8 cellular contexts compared by ENCODE assay signal in genomic region chr19:43532571-43532961, GRCh38. TPM values are rescaled to one million over a fixed set of nuclear protein-coding genes. Genes with fewer than 3 reads are reported as not detected.
DNase-seq lines count a peak whose midpoint lies in the region; ATAC-seq, FAIRE-seq and TF ChIP-seq lines count a peak whose summit lies in the region.

No MANE protein-coding gene starts in this region.

- CTCF ChIA-PET in Caco-2 (lab: Charles Lee) = interaction anchor here (0.9 to 2.4 kb wide), 9 partner anchors 13 to 147 kb away, joined by 3 to 14 read pairs (median 9); partner anchors contain the start of genes IRGQ, PHLDB3 and ZNF576
- CTCF ChIA-PET in HepG2 (lab: Yijun Ruan, JAX; ENCODE audit: low intra/inter-chr PET ratio, low total read pairs) = no interaction called here

- H3K9me3 ChIP-seq in Caco-2 (no peaks in the 10 kb centered on the region), HepG2 (ENCODE audit: low read length) (no peaks in the 10 kb centered on the region), testis (no peaks in the 10 kb centered on the region)

- no peak for TF ChIP-seq RAD21 in HepG2 (CRISPR knock-in tag; IDR thresholded peaks at IDR 0.05)

- H3K36me3 Mint-ChIP-seq in Caco-2 (ENCODE audit: insufficient read depth, unreplicated experiment) (peaks cover 30% of the 10 kb centered on the region), brain (peaks cover 21% of the 10 kb centered on the region)

- in situ Hi-C loops in HepG2 (cut with HindIII; ENCODE audit: extremely low pct_ligation_motif_present, low pct_unique_long_range_greater_than_20kb) = no loop called here

- no peaks in the 10 kb centered on the region for H3K27me3 Mint-ChIP-seq in Caco-2 (ENCODE audit: insufficient read depth, unreplicated experiment)
- peaks cover 4% of the 10 kb centered on the region for H3K27me3 Mint-ChIP-seq in brain

- H3K4me2 ChIP-seq in HepG2 (ENCODE audit: low read depth, low read length) = peak overlapping the region; percentile 72

- H3K27ac ChIP-seq in HepG2 (ENCODE audit: extremely low read length, insufficient read depth, low read length) (no peak overlapping the region), testis (peak overlapping the region; percentile 31 to 90)

- DNase-seq in Caco-2 (peak in 1 of 2 experiments; percentile 36), NCI-H2196 treated with DMSO at 0.1 percent for 48 hours (lab: John Stamatoyannopoulos, UW; ENCODE audit: unreplicated experiment) (peak; percentile 69), HepG2 (ENCODE audit: low spot score) (no peak), testis (peak; percentile 54), NCI-H128 (lab: John Stamatoyannopoulos, UW; ENCODE audit: unreplicated experiment) (no peak), amniotic stem cell (lab: John Stamatoyannopoulos, UW) (no peak)

- H3K27me3 ChIP-seq in Caco-2 (replicated peaks; ENCODE audit: control insufficient read depth, insufficient read depth, low read length) (no peaks in the 10 kb centered on the region), HepG2 (ENCODE audit: control insufficient read depth in 1 of 2, insufficient read depth in 2 of 2, low read length in 2 of 2) (no peaks in the 10 kb centered on the region), testis (no peaks in the 10 kb centered on the region)

- TF ChIP-seq EP300 in HepG2 (IDR thresholded peaks at IDR 0.05; ENCODE audit: low read depth in 2 of 2, low read length in 2 of 2) = no peak
- TF ChIP-seq EP300 in HepG2 (CRISPR knock-in tag; IDR thresholded peaks at IDR 0.05; ENCODE audit: borderline replicate concordance) = no peak

- no peaks in the 10 kb centered on the region for H4K20me1 ChIP-seq in HepG2 (ENCODE audit: insufficient read depth, low read length)

- TF ChIP-seq POLR2A in HepG2 (IDR thresholded peaks at IDR 0.05; ENCODE audit: insufficient read depth in 1 of 2, low read depth in 2 of 2, low read length in 2 of 2) = no peak
- no peak for TF ChIP-seq POLR2A in testis (IDR thresholded peaks at IDR 0.05)

- POLR2A ChIA-PET in Caco-2 (lab: Charles Lee) (interaction anchor here (0.6 to 2.1 kb wide), 5 partner anchors 23 to 772 kb away, joined by 5 to 10 read pairs (median 8); partner anchors contain the start of genes IRGQ, PHLDB3, ZNF235 and ZNF576), HepG2 (lab: Yijun Ruan, JAX) (interaction anchor here (1.0 to 1.1 kb wide), 2 partner anchors 63 to 64 kb away, joined by 3 to 6 read pairs; partner anchors contain the start of genes IRGQ and ZNF576)

- H3K9me3 Mint-ChIP-seq in Caco-2 (ENCODE audit: unreplicated experiment) (no peaks in the 10 kb centered on the region), brain (peaks cover 0 to 6% (median 5%) of the 10 kb centered on the region in 5 experiments)

- ATAC-seq in GM21515 (IDR thresholded peaks at IDR 0.05; ENCODE audit: unreplicated experiment) (peak; percentile 10), HepG2 (no peak)

- H3K36me3 ChIP-seq in Caco-2 (ENCODE audit: control insufficient read depth, insufficient read depth, low read length) (no peaks in the 10 kb centered on the region), HepG2 (replicated peaks in 1 of 2; ENCODE audit: control insufficient read depth in 1 of 2, insufficient read depth in 2 of 2, low read length in 2 of 2) (no peaks in the 10 kb centered on the region), testis (ENCODE audit: low read depth, missing control alignments) (no peaks in the 10 kb centered on the region)

- peaks cover 6% of the 10 kb centered on the region for H3K4me1 Mint-ChIP-seq in Caco-2 (ENCODE audit: low read depth, unreplicated experiment)
- H3K4me1 Mint-ChIP-seq in brain = peaks cover 29% of the 10 kb centered on the region

- H2AFZ ChIP-seq in HepG2 (ENCODE audit: low read length) = no peak overlapping the region

- TF ChIP-seq CTCF in Caco-2 (IDR thresholded peaks at IDR 0.05; ENCODE audit: insufficient read depth in 1 of 2, low read depth in 1 of 2, low read length in 1 of 2, severe bottlenecking in 1 of 2, unreplicated experiment in 1 of 2) (no peak), brain (conservative IDR thresholded peaks at IDR 0.05) (no peak), HepG2 (CRISPR knock-in tag; IDR thresholded peaks at IDR 0.05) (no peak), testis (IDR thresholded peaks at IDR 0.05) (no peak)

- no peaks in the 10 kb centered on the region for H3K79me2 ChIP-seq in HepG2 (ENCODE audit: insufficient read depth, low read length)

- intact Hi-C loops in Caco-2 (cut with micrococcal nuclease; ENCODE audit: unreplicated experiment) = loop anchor here (2.0 to 10.0 kb wide), 2 partner anchors 28 to 122 kb away; partner anchors contain the start of gene PHLDB3
- intact Hi-C loops in HepG2 (cut with micrococcal nuclease; ENCODE audit: unreplicated experiment) = no loop called here
- intact Hi-C loops in testis (cut with DNase I; ENCODE audit: low total_unique reads) = no loop called here

- H3K4me3 Mint-ChIP-seq in Caco-2 (ENCODE audit: unreplicated experiment) = peak overlapping the region; percentile 96
- peak overlapping the region; percentile 86 to 97 (median 95) for H3K4me3 Mint-ChIP-seq in brain

- no peak for FAIRE-seq in HepG2 (lab: Jason Lieb, UNC)

- peak overlapping the region; percentile 60 for H3K4me3 ChIP-seq in Caco-2 (ENCODE audit: low read depth, low read length)
- H3K4me3 ChIP-seq in HepG2 (replicated peaks in 1 of 3; ENCODE audit: insufficient read depth in 1 of 3, low read depth in 2 of 3, low read length in 3 of 3) = peak overlapping the region in 1 of 3 experiments; percentile 62; a peak in 1 of 6 replicates
- H3K4me3 ChIP-seq in testis = peak overlapping the region; percentile 59 to 61

- no peak overlapping the region for H3K9ac ChIP-seq in HepG2 (ENCODE audit: insufficient read depth, low read depth, low read length)

- peak overlapping the region; percentile 96 for H3K27ac Mint-ChIP-seq in Caco-2 (ENCODE audit: unreplicated experiment)
- H3K27ac Mint-ChIP-seq in brain = peak overlapping the region; percentile 97 to 99 (median 99)

- 98% methylated on average over 11 of the region's 16 CpGs for WGBS in HepG2 (ENCODE audit: low lambda C conversion rate)
- WGBS in testis, 2 donors = 1 to 5% methylated on average over 11 to 16 of the region's 16 CpGs

- H3K4me1 ChIP-seq in Caco-2 (0 out of 2 replicates have a peak, but pooled peaks cover 4% of the 10 kb centered on the region), HepG2 (ENCODE audit: insufficient read depth, low read length) (peaks cover 6% of the 10 kb centered on the region; the same call in 1 of the 2 replicates), testis (peaks cover 7% of the 10 kb centered on the region)

- BruUV-seq in Caco-2 (replicated peaks; lab: Mats Ljungman, UMichigan) = no TSS peak
- BruUV-seq in HepG2 (replicated peaks; lab: Mats Ljungman, UMichigan) = no TSS peak

RNA-seq across cellular contexts. Expression of gene ZNF575, which starts 0.4 kb away (rescaled TPM):
- total RNA-seq in Caco-2 (2022) (1.00 and 1.2 TPM in 2 replicates), HepG2 (2016; rRNA removed; fragmentation: Illumina TruSeq; extraction: Trizol) (0.27 TPM in 1 of 2 replicates, not detected in the other), testis (1 to 10 TPM; 1.1 to 1.7 TPM)
- polyA plus RNA-seq in brain (ENCODE audit: insufficient read depth, low read depth, low replicate concordance) (4.1 TPM), HepG2 (2011; rRNA removed) (0.17 TPM in 2 replicates), testis (ENCODE audit: insufficient read depth, low read depth, low replicate concordance) (2.4 TPM)
- total RNA-seq in HepG2 (2016; cell fraction: cytosol; rRNA removed; fragmentation: Illumina TruSeq; extraction: Trizol; ENCODE audit: low read depth) = not detected in 2 replicates
- total RNA-seq in HepG2 (2016; cell fraction: insoluble cytoplasmic fraction; rRNA removed; fragmentation: Illumina TruSeq; extraction: Trizol) = 0.04 TPM in 1 of 2 replicates, not detected in the other
- 0.10 and 0.12 TPM in 2 replicates for total RNA-seq in HepG2 (2016; cell fraction: membrane; rRNA removed; fragmentation: Illumina TruSeq; extraction: Trizol)
- not detected in 2 replicates for total RNA-seq in HepG2 (2016; cell fraction: nucleus; rRNA removed; fragmentation: Illumina TruSeq; extraction: Trizol)
- polyA plus RNA-seq in HepG2 (2011; cell fraction: cytosol; rRNA removed) = 0.03 and 0.05 TPM in 2 replicates
- 0.19 and 0.43 TPM in 2 replicates for polyA plus RNA-seq in HepG2 (2011; cell fraction: nucleus; rRNA removed)
- 0.30 and 0.32 TPM in 2 replicates for polyA plus RNA-seq in HepG2 (2012)
- 0.27 and 0.37 TPM in 2 replicates for polyA plus RNA-seq in HepG2 (2016; cell fraction: cytosol; fragmentation: Illumina TruSeq; extraction: Trizol; ENCODE audit: low read depth)
- 0.32 and 0.36 TPM in 2 replicates for polyA plus RNA-seq in HepG2 (2016; cell fraction: insoluble cytoplasmic fraction; fragmentation: Illumina TruSeq; extraction: Trizol; ENCODE audit: low read depth)
- polyA plus RNA-seq in HepG2 (2016; cell fraction: membrane; fragmentation: Illumina TruSeq; extraction: Trizol; ENCODE audit: low read depth) = 0.44 and 0.72 TPM in 2 replicates
- polyA plus RNA-seq in HepG2 (2016; cell fraction: nucleus; fragmentation: Illumina TruSeq; extraction: Trizol; ENCODE audit: insufficient read depth, low read depth) = 0.77 TPM in 1 of 2 replicates, not detected in the other
- 0.23 and 0.32 TPM in 2 replicates for polyA minus RNA-seq in HepG2 (2011; rRNA and poly(A)+ RNA removed; ENCODE audit: low replicate concordance)
- 0.26 TPM in 1 of 2 replicates, not detected in the other for polyA minus RNA-seq in HepG2 (2011; cell fraction: cytosol; rRNA and poly(A)+ RNA removed)
- 0.52 TPM in 1 of 2 replicates, not detected in the other for polyA minus RNA-seq in HepG2 (2011; cell fraction: nucleus; rRNA and poly(A)+ RNA removed)

RNA-seq across cellular contexts. Expression of gene ETHE1, which starts 5.6 kb away (rescaled TPM):
- 39.6 and 42.5 TPM in 2 replicates for total RNA-seq in Caco-2 (2022)
- 30.1 TPM for polyA plus RNA-seq in brain (ENCODE audit: insufficient read depth, low read depth, low replicate concordance)
- total RNA-seq in HepG2 (2016; rRNA removed; fragmentation: Illumina TruSeq; extraction: Trizol) = 25.9 and 32.5 TPM in 2 replicates
- 17.2 and 20.2 TPM in 2 replicates for total RNA-seq in HepG2 (2016; cell fraction: cytosol; rRNA removed; fragmentation: Illumina TruSeq; extraction: Trizol; ENCODE audit: low read depth)
- 27.1 and 33.1 TPM in 2 replicates for total RNA-seq in HepG2 (2016; cell fraction: insoluble cytoplasmic fraction; rRNA removed; fragmentation: Illumina TruSeq; extraction: Trizol)
- 23.3 and 25.9 TPM in 2 replicates for total RNA-seq in HepG2 (2016; cell fraction: membrane; rRNA removed; fragmentation: Illumina TruSeq; extraction: Trizol)
- total RNA-seq in HepG2 (2016; cell fraction: nucleus; rRNA removed; fragmentation: Illumina TruSeq; extraction: Trizol) = 19.2 and 21.3 TPM in 2 replicates
- polyA plus RNA-seq in HepG2 (2011; rRNA removed) = 58.4 and 67.9 TPM in 2 replicates
- 53.8 and 78.5 TPM in 2 replicates for polyA plus RNA-seq in HepG2 (2011; cell fraction: cytosol; rRNA removed)
- polyA plus RNA-seq in HepG2 (2011; cell fraction: nucleus; rRNA removed) = 67.5 and 68.2 TPM in 2 replicates
- polyA plus RNA-seq in HepG2 (2012) = 22.1 and 28.3 TPM in 2 replicates
- polyA plus RNA-seq in HepG2 (2016; cell fraction: cytosol; fragmentation: Illumina TruSeq; extraction: Trizol; ENCODE audit: low read depth) = 21.9 and 22.2 TPM in 2 replicates
- polyA plus RNA-seq in HepG2 (2016; cell fraction: insoluble cytoplasmic fraction; fragmentation: Illumina TruSeq; extraction: Trizol; ENCODE audit: low read depth) = 29.8 and 29.9 TPM in 2 replicates
- 24.0 and 25.6 TPM in 2 replicates for polyA plus RNA-seq in HepG2 (2016; cell fraction: membrane; fragmentation: Illumina TruSeq; extraction: Trizol; ENCODE audit: low read depth)
- 27.5 and 29.5 TPM in 2 replicates for polyA plus RNA-seq in HepG2 (2016; cell fraction: nucleus; fragmentation: Illumina TruSeq; extraction: Trizol; ENCODE audit: insufficient read depth, low read depth)
- 60.6 and 68.2 TPM in 2 replicates for polyA minus RNA-seq in HepG2 (2011; rRNA and poly(A)+ RNA removed; ENCODE audit: low replicate concordance)
- 27.7 and 31.3 TPM in 2 replicates for polyA minus RNA-seq in HepG2 (2011; cell fraction: cytosol; rRNA and poly(A)+ RNA removed)
- 15.2 and 19.4 TPM in 2 replicates for polyA minus RNA-seq in HepG2 (2011; cell fraction: nucleus; rRNA and poly(A)+ RNA removed)
- 10 to 100 TPM; 11.2 to 11.5 TPM for total RNA-seq in testis
- polyA plus RNA-seq in testis (ENCODE audit: insufficient read depth, low read depth, low replicate concordance) = 13.1 TPM

RNA-seq across cellular contexts. Expression of gene PHLDB3, which starts 28.0 kb away (rescaled TPM):
- 33.1 and 35.7 TPM in 2 replicates for total RNA-seq in Caco-2 (2022)
- polyA plus RNA-seq in brain (ENCODE audit: insufficient read depth, low read depth, low replicate concordance) = 10.0 TPM
- total RNA-seq in HepG2 (2016; rRNA removed; fragmentation: Illumina TruSeq; extraction: Trizol) = 9.0 and 14.5 TPM in 2 replicates
- total RNA-seq in HepG2 (2016; cell fraction: cytosol; rRNA removed; fragmentation: Illumina TruSeq; extraction: Trizol; ENCODE audit: low read depth) = 2.3 and 3.9 TPM in 2 replicates
- 7.0 and 14.8 TPM in 2 replicates for total RNA-seq in HepG2 (2016; cell fraction: insoluble cytoplasmic fraction; rRNA removed; fragmentation: Illumina TruSeq; extraction: Trizol)
- total RNA-seq in HepG2 (2016; cell fraction: membrane; rRNA removed; fragmentation: Illumina TruSeq; extraction: Trizol) = 4.8 and 4.9 TPM in 2 replicates
- 14.9 and 15.3 TPM in 2 replicates for total RNA-seq in HepG2 (2016; cell fraction: nucleus; rRNA removed; fragmentation: Illumina TruSeq; extraction: Trizol)
- 11.3 and 14.2 TPM in 2 replicates for polyA plus RNA-seq in HepG2 (2011; rRNA removed)
- polyA plus RNA-seq in HepG2 (2011; cell fraction: cytosol; rRNA removed) = 7.0 and 9.5 TPM in 2 replicates
- 48.5 and 59.0 TPM in 2 replicates for polyA plus RNA-seq in HepG2 (2011; cell fraction: nucleus; rRNA removed)
- 9.8 and 10.4 TPM in 2 replicates for polyA plus RNA-seq in HepG2 (2012)
- polyA plus RNA-seq in HepG2 (2016; cell fraction: cytosol; fragmentation: Illumina TruSeq; extraction: Trizol; ENCODE audit: low read depth) = 2.9 and 3.2 TPM in 2 replicates
- polyA plus RNA-seq in HepG2 (2016; cell fraction: insoluble cytoplasmic fraction; fragmentation: Illumina TruSeq; extraction: Trizol; ENCODE audit: low read depth) = 10.2 and 10.8 TPM in 2 replicates
- polyA plus RNA-seq in HepG2 (2016; cell fraction: membrane; fragmentation: Illumina TruSeq; extraction: Trizol; ENCODE audit: low read depth) = 3.5 and 4.6 TPM in 2 replicates
- 27.3 and 35.6 TPM in 2 replicates for polyA plus RNA-seq in HepG2 (2016; cell fraction: nucleus; fragmentation: Illumina TruSeq; extraction: Trizol; ENCODE audit: insufficient read depth, low read depth)
- polyA minus RNA-seq in HepG2 (2011; rRNA and poly(A)+ RNA removed; ENCODE audit: low replicate concordance) = 4.6 and 12.1 TPM in 2 replicates
- polyA minus RNA-seq in HepG2 (2011; cell fraction: cytosol; rRNA and poly(A)+ RNA removed) = 8.2 and 9.8 TPM in 2 replicates
- 19.8 and 21.6 TPM in 2 replicates for polyA minus RNA-seq in HepG2 (2011; cell fraction: nucleus; rRNA and poly(A)+ RNA removed)
- total RNA-seq in testis = 10 to 100 TPM; 27.1 to 28.3 TPM
- 62.2 TPM for polyA plus RNA-seq in testis (ENCODE audit: insufficient read depth, low read depth, low replicate concordance)

RNA-seq across cellular contexts. Expression of gene XRCC1, which starts 42.8 kb away (rescaled TPM):
- total RNA-seq in Caco-2 (2022) = 40.7 and 44.5 TPM in 2 replicates
- 73.4 TPM for polyA plus RNA-seq in brain (ENCODE audit: insufficient read depth, low read depth, low replicate concordance)
- 21.8 and 26.3 TPM in 2 replicates for total RNA-seq in HepG2 (2016; rRNA removed; fragmentation: Illumina TruSeq; extraction: Trizol)
- total RNA-seq in HepG2 (2016; cell fraction: cytosol; rRNA removed; fragmentation: Illumina TruSeq; extraction: Trizol; ENCODE audit: low read depth) = 6.7 and 8.5 TPM in 2 replicates
- total RNA-seq in HepG2 (2016; cell fraction: insoluble cytoplasmic fraction; rRNA removed; fragmentation: Illumina TruSeq; extraction: Trizol) = 20.1 and 27.3 TPM in 2 replicates
- total RNA-seq in HepG2 (2016; cell fraction: membrane; rRNA removed; fragmentation: Illumina TruSeq; extraction: Trizol) = 10.4 and 12.8 TPM in 2 replicates
- total RNA-seq in HepG2 (2016; cell fraction: nucleus; rRNA removed; fragmentation: Illumina TruSeq; extraction: Trizol) = 15.2 and 17.3 TPM in 2 replicates
- 24.7 and 28.7 TPM in 2 replicates for polyA plus RNA-seq in HepG2 (2011; rRNA removed)
- 21.1 and 30.4 TPM in 2 replicates for polyA plus RNA-seq in HepG2 (2011; cell fraction: cytosol; rRNA removed)
- 17.0 and 19.0 TPM in 2 replicates for polyA plus RNA-seq in HepG2 (2011; cell fraction: nucleus; rRNA removed)
- 22.3 and 28.4 TPM in 2 replicates for polyA plus RNA-seq in HepG2 (2012)
- 7.4 and 7.7 TPM in 2 replicates for polyA plus RNA-seq in HepG2 (2016; cell fraction: cytosol; fragmentation: Illumina TruSeq; extraction: Trizol; ENCODE audit: low read depth)
- polyA plus RNA-seq in HepG2 (2016; cell fraction: insoluble cytoplasmic fraction; fragmentation: Illumina TruSeq; extraction: Trizol; ENCODE audit: low read depth) = 25.4 and 33.4 TPM in 2 replicates
- 10.3 and 12.0 TPM in 2 replicates for polyA plus RNA-seq in HepG2 (2016; cell fraction: membrane; fragmentation: Illumina TruSeq; extraction: Trizol; ENCODE audit: low read depth)
- polyA plus RNA-seq in HepG2 (2016; cell fraction: nucleus; fragmentation: Illumina TruSeq; extraction: Trizol; ENCODE audit: insufficient read depth, low read depth) = 29.4 and 29.9 TPM in 2 replicates
- polyA minus RNA-seq in HepG2 (2011; rRNA and poly(A)+ RNA removed; ENCODE audit: low replicate concordance) = 30.5 and 32.9 TPM in 2 replicates
- polyA minus RNA-seq in HepG2 (2011; cell fraction: cytosol; rRNA and poly(A)+ RNA removed) = 16.2 and 18.3 TPM in 2 replicates
- polyA minus RNA-seq in HepG2 (2011; cell fraction: nucleus; rRNA and poly(A)+ RNA removed) = 12.6 and 14.9 TPM in 2 replicates
- 10 to 100 TPM; 40.6 to 44.8 TPM for total RNA-seq in testis
- polyA plus RNA-seq in testis (ENCODE audit: insufficient read depth, low read depth, low replicate concordance) = 49.1 TPM

RNA-seq across cellular contexts. Expression of gene PINLYP, which starts 43.0 kb away (rescaled TPM):
- 0.30 TPM in 1 of 2 replicates, not detected in the other for total RNA-seq in Caco-2 (2022)
- 22.6 TPM for polyA plus RNA-seq in brain (ENCODE audit: insufficient read depth, low read depth, low replicate concordance)
- 0.24 TPM in 1 of 2 replicates, not detected in the other for total RNA-seq in HepG2 (2016; rRNA removed; fragmentation: Illumina TruSeq; extraction: Trizol)
- total RNA-seq in HepG2 (2016; cell fraction: cytosol; rRNA removed; fragmentation: Illumina TruSeq; extraction: Trizol; ENCODE audit: low read depth) = 0.53 TPM in 1 of 2 replicates, not detected in the other
- 0.26 TPM in 1 of 2 replicates, not detected in the other for total RNA-seq in HepG2 (2016; cell fraction: insoluble cytoplasmic fraction; rRNA removed; fragmentation: Illumina TruSeq; extraction: Trizol)
- total RNA-seq in HepG2 (2016; cell fraction: membrane; rRNA removed; fragmentation: Illumina TruSeq; extraction: Trizol) = 0.21 TPM in 1 of 2 replicates, not detected in the other
- not detected in 2 replicates for total RNA-seq in HepG2 (2016; cell fraction: nucleus; rRNA removed; fragmentation: Illumina TruSeq; extraction: Trizol)
- 0.20 and 0.21 TPM in 2 replicates for polyA plus RNA-seq in HepG2 (2011; rRNA removed)
- polyA plus RNA-seq in HepG2 (2011; cell fraction: cytosol; rRNA removed) = 0.18 and 0.24 TPM in 2 replicates
- polyA plus RNA-seq in HepG2 (2011; cell fraction: nucleus; rRNA removed) = 0.21 and 0.42 TPM in 2 replicates
- 0.23 and 0.27 TPM in 2 replicates for polyA plus RNA-seq in HepG2 (2012)
- polyA plus RNA-seq in HepG2 (2016; cell fraction: cytosol; fragmentation: Illumina TruSeq; extraction: Trizol; ENCODE audit: low read depth) = 0.16 TPM in 1 of 2 replicates, not detected in the other
- polyA plus RNA-seq in HepG2 (2016; cell fraction: insoluble cytoplasmic fraction; fragmentation: Illumina TruSeq; extraction: Trizol; ENCODE audit: low read depth) = 0.53 TPM in 1 of 2 replicates, not detected in the other
- not detected in 2 replicates for polyA plus RNA-seq in HepG2 (2016; cell fraction: membrane; fragmentation: Illumina TruSeq; extraction: Trizol; ENCODE audit: low read depth)
- polyA plus RNA-seq in HepG2 (2016; cell fraction: nucleus; fragmentation: Illumina TruSeq; extraction: Trizol; ENCODE audit: insufficient read depth, low read depth) = 0.52 and 1.4 TPM in 2 replicates
- 0.06 and 0.07 TPM in 2 replicates for polyA minus RNA-seq in HepG2 (2011; rRNA and poly(A)+ RNA removed; ENCODE audit: low replicate concordance)
- not detected in 2 replicates for polyA minus RNA-seq in HepG2 (2011; cell fraction: cytosol; rRNA and poly(A)+ RNA removed)
- 0.13 TPM in 1 of 2 replicates, not detected in the other for polyA minus RNA-seq in HepG2 (2011; cell fraction: nucleus; rRNA and poly(A)+ RNA removed)
- 1 to 10 TPM; 5.8 to 5.9 TPM for total RNA-seq in testis
- polyA plus RNA-seq in testis (ENCODE audit: insufficient read depth, low read depth, low replicate concordance) = 9.9 TPM

Comparison
In these comparisons a context has a peak if more than half of its experiments do, and no peak if none do; other contexts are left out.
1. DNase-seq: peak in NCI-H2196 treated with DMSO at 0.1 percent for 48 hours (single experiment) and testis (single experiment); none in HepG2 (single experiment), NCI-H128 (single experiment) and amniotic stem cell (single experiment).